In genomic region chr20:13220857-13221297, GRCh38 we compare ENCODE assay signal across 8 cellular contexts. TPM values are rescaled to one million over a fixed set of nuclear protein-coding genes. Genes with fewer than 3 reads are reported as not detected.
DNase-seq lines count a peak whose midpoint lies in the region; ATAC-seq and TF ChIP-seq lines count a peak whose summit lies in the region.

ISM1 (plus strand) TSS chr20:13221274; CDS start chr20:13221777, 503 bp downstream.

- ATAC-seq in GM19463 (IDR thresholded peaks at IDR 0.05; ENCODE audit: unreplicated experiment) (peak; percentile 22), RWPE2 (ENCODE audit: low read depth) (peak; percentile 32), body of pancreas (peak; percentile 43), GM18517 (IDR thresholded peaks at IDR 0.05; ENCODE audit: unreplicated experiment) (no peak), HG02840 (IDR thresholded peaks at IDR 0.05; ENCODE audit: low FRiP score, unreplicated experiment) (no peak)

- H3K36me3 ChIP-seq in RWPE2 (ENCODE audit: low read depth): no peaks in the 10 kb centered on the region
- H3K36me3 ChIP-seq in body of pancreas (replicated peaks in 1 of 2; ENCODE audit: insufficient read depth in 1 of 2, low read depth in 2 of 2): no peaks in the 10 kb centered on the region

- TF ChIP-seq CTCF in RWPE2 (IDR thresholded peaks at IDR 0.05; ENCODE audit: poor library complexity, severe bottlenecking) (no peak), body of pancreas (IDR thresholded peaks at IDR 0.05) (no peak)

- intact Hi-C loops in body of pancreas (cut with DNase I): no loop called here

- peak within 1 kb of the TSS; percentile 72 for H3K4me3 ChIP-seq in RWPE2 (ENCODE audit: severe bottlenecking)
- peak within 1 kb of the TSS; percentile 9 to 43 for H3K4me3 ChIP-seq in body of pancreas

- H3K27ac ChIP-seq in RWPE2 (ENCODE audit: poor library complexity, severe bottlenecking) (no peak within 1 kb of the TSS), body of pancreas (peak within 1 kb of the TSS in 3 of 4 donors; percentile 29 to 64 (median 55))

- 0% methylated on average over 4 to 32 of the region's 39 CpGs for WGBS in body of pancreas, 2 donors

- peak in 1 of 3 donors; percentile 15 for TF ChIP-seq POLR2A in body of pancreas (IDR thresholded peaks at IDR 0.05)

- H3K4me1 ChIP-seq in RWPE2 (ENCODE audit: insufficient read depth, poor library complexity, severe bottlenecking) (no peaks in the 10 kb centered on the region), body of pancreas (peaks cover 25% of the 10 kb centered on the region)

- H3K27me3 ChIP-seq in RWPE2 (ENCODE audit: insufficient read depth, poor library complexity, severe bottlenecking) (peaks cover 50% of the 10 kb centered on the region), body of pancreas (no peaks in the 10 kb centered on the region)

- DNase-seq in 8988T (peak; percentile 56), RWPE2 (ENCODE audit: low spot score) (no peak), body of pancreas (peak; percentile 32 to 53 (median 39)), kidney tubule cell (ENCODE audit: low spot score) (peak; percentile 19)
- peak; percentile 40 for DNase-seq in stimulated activated CD4-positive, alpha-beta T cell treated with anti-CD3 and anti-CD28 coated beads, Interleukin-4, amount 100 ng/mL, for 24 hours

- peaks cover under 1% of the 10 kb centered on the region for H3K9me3 ChIP-seq in RWPE2 (ENCODE audit: severe bottlenecking)
- H3K9me3 ChIP-seq in body of pancreas: no peaks in the 10 kb centered on the region

RNA-seq across cellular contexts. Expression of gene ISM1, which starts in this region (rescaled TPM):
- 1 to 10 TPM; 2.6 to 3.1 TPM for total RNA-seq in body of pancreas

Comparison
In these comparisons a context has a peak if more than half of its experiments do, and no peak if none do; other contexts are left out.
1. ATAC-seq: peak in GM19463 (single experiment), RWPE2 (single experiment) and body of pancreas (single experiment); none in GM18517 (single experiment) and HG02840 (single experiment).